Comparison of ENCODE assay signal across 21 cellular contexts in the genomic region with DNA sequence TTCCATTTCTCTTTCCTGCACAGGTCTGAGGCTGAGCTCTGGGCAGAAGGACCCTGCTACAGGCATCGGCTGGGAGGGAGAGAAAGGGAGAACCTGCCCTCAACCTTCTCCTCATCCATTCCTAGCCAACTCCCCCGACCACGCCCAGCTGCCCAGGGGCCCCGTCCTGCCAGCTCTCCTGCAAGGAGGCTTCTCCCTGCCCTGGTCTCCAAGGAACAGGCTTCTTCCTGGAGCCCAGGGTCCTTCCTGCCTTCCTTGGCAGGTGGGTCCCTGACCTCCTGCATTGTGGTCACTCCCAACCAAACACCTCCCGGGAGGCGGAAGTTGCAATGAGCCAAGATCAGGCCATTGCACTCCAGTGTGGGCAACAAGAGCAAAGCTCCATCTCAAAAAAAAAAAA.
"Had no signal": no experiment of that assay in that cellular context is flagged by ENCODE, and none has a peak within 500 bp of the region (broad histone marks: within the 10 kb centered on the region; RNA-seq: fewer than 3 reads in every experiment).

No MANE protein-coding gene starts in this region.

- FAIRE-seq: colon, keratinocyte had no signal

- ATAC-seq: left lung; natural killer cell; stimulated activated naive CD8-positive, alpha-beta T cell treated with anti-CD3 and anti-CD28 coated beads, Interleukin-15, Interleukin-2, amounts not matched to agents 100 U/mL and 50 U/mL, for 24 hours; WTC11 had no signal

- H3K27ac ChIP-seq: breast epithelium, esophagus squamous epithelium, left lung, prostate gland, thyroid gland had no signal

- H3K27ac Mint-ChIP-seq: activated naive CD8-positive, alpha-beta T cell treated with anti-CD3 and anti-CD28 coated beads for 36 hours; endodermal cell had no signal

- H3K9me3 ChIP-seq: breast epithelium, esophagus squamous epithelium, left lung, ovary, prostate gland, spleen, thyroid gland had no signal

- H3K4me3 ChIP-seq: breast epithelium, esophagus squamous epithelium, left lung, lung, ovary, prostate gland, spleen, thyroid gland had no signal

- H3K4me1 ChIP-seq: breast epithelium, prostate gland had no signal

- H3K4me3 Mint-ChIP-seq: activated naive CD8-positive, alpha-beta T cell treated with anti-CD3 and anti-CD28 coated beads for 36 hours; central memory CD8-positive, alpha-beta T cell; endodermal cell; natural killer cell; WTC11 had no signal

- H3K27me3 ChIP-seq: breast epithelium, left lung, ovary, spleen, thyroid gland had no signal

- H3K36me3 ChIP-seq: breast epithelium, esophagus squamous epithelium, left lung, ovary, prostate gland, spleen, thyroid gland had no signal

- H3K36me3 Mint-ChIP-seq: natural killer cell, WTC11 had no signal

- DNase-seq: activated CD4-positive, alpha-beta T cell treated with anti-CD3 and anti-CD28 coated beads, Interleukin-2, amount 50 U/mL, for 4 hours; activated CD8-positive, alpha-beta memory T cell treated with anti-CD3 and anti-CD28 coated beads, Interleukin-2, amount 50 U/mL, for 48 hours; activated naive CD4-positive, alpha-beta T cell treated with Interleukin-2 at 50 U/mL for 16 hours; activated naive CD8-positive, alpha-beta T cell treated with anti-CD3 and anti-CD28 coated beads for 36 hours; activated T-cell treated with anti-CD3 and anti-CD28 coated beads, Interleukin-2, amount 50 U/mL, for 48 hours; endodermal cell; esophagus squamous epithelium; natural killer cell; spleen; stimulated activated CD4-positive, alpha-beta T cell treated with anti-CD3 and anti-CD28 coated beads, Interleukin-4, amount 100 ng/mL, for 1 hour; stimulated activated naive CD8-positive, alpha-beta T cell treated with anti-CD3 and anti-CD28 coated beads, Interleukin-15, Interleukin-2, amounts not matched to agents 100 U/mL and 50 U/mL, for 24 hours; thyroid gland had no signal

- H3K9me3 Mint-ChIP-seq: central memory CD8-positive, alpha-beta T cell; natural killer cell; WTC11 had no signal
